ENCODE assay signal across 2 cellular contexts in the genomic region with DNA sequence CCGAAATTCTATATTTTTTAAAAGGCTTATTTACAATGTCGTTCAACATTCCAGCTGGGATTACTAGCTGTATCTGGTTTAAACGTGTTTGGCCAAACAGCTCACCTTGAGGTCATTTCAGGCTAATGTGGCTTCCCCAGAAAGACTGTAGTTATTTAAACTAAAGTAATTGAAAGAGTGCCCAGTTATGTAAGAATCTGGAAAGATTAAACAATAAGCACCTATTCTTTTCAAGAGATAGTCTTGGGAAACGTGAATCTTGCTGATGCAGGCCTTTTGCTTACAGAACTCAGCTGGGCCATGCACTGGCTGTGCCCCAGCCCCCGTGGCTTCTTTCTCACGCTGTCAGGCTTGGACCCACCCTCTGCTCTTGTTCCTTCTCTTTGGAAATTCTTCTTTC.
TF ChIP-seq lines count a peak whose summit lies in the region.

No MANE protein-coding gene starts in this region.

TF ChIP-seq in H1, 55 proteins besides CTCF, POLR2A, EP300 and RAD21:
- TF ChIP-seq, protein P1, sequence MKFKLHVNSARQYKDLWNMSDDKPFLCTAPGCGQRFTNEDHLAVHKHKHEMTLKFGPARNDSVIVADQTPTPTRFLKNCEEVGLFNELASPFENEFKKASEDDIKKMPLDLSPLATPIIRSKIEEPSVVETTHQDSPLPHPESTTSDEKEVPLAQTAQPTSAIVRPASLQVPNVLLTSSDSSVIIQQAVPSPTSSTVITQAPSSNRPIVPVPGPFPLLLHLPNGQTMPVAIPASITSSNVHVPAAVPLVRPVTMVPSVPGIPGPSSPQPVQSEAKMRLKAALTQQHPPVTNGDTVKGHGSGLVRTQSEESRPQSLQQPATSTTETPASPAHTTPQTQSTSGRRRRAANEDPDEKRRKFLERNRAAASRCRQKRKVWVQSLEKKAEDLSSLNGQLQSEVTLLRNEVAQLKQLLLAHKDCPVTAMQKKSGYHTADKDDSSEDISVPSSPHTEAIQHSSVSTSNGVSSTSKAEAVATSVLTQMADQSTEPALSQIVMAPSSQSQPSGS (IDR thresholded peaks at IDR 0.05; ENCODE audit: low read length): no peak
- peak; percentile 20; the same call in 1 of the 2 replicates for TF ChIP-seq MAFK (IDR thresholded peaks at IDR 0.05; ENCODE audit: low read depth, low read length)
TF ChIP-seq in H1: peak in this region for 1.

TF ChIP-seq in HepG2, 621 proteins besides CTCF, POLR2A, EP300 and RAD21:
- TF ChIP-seq SIX1 (CRISPR knock-in tag; IDR thresholded peaks at IDR 0.05; ENCODE audit: borderline replicate concordance) (no peak), ZNF749 (CRISPR knock-in tag; IDR thresholded peaks at IDR 0.05; ENCODE audit: borderline replicate concordance) (no peak), SAP130 (CRISPR knock-in tag; IDR thresholded peaks at IDR 0.05; ENCODE audit: low read depth) (peak; percentile 12; the same call in 1 of the 2 replicates), ATF7 (IDR thresholded peaks at IDR 0.05) (no peak), ATF7 (CRISPR knock-in tag; IDR thresholded peaks at IDR 0.05) (no peak), SOX6 (IDR thresholded peaks at IDR 0.05) (no peak), SOX6 (CRISPR knock-in tag; IDR thresholded peaks at IDR 0.05) (0 out of 2 replicates have a peak, but pooled peaks have one; percentile 16), IKZF1 (IDR thresholded peaks at IDR 0.05) (no peak), RXRA (CRISPR knock-in tag; IDR thresholded peaks at IDR 0.05) (no peak), ZNF567 (CRISPR knock-in tag; IDR thresholded peaks at IDR 0.05; ENCODE audit: borderline replicate concordance) (no peak), ZNF772 (CRISPR knock-in tag; IDR thresholded peaks at IDR 0.05) (no peak), MAFF (IDR thresholded peaks at IDR 0.05; ENCODE audit: low read depth, low read length) (peak; percentile 87), KMT2B (CRISPR knock-in tag; IDR thresholded peaks at IDR 0.05) (no peak), SP5 (CRISPR knock-in tag; IDR thresholded peaks at IDR 0.05; ENCODE audit: borderline replicate concordance, low read depth) (no peak), RXRB (CRISPR knock-in tag; IDR thresholded peaks at IDR 0.05; ENCODE audit: borderline replicate concordance) (peak; percentile 74), NFYB (CRISPR knock-in tag; IDR thresholded peaks at IDR 0.05) (no peak), SRF (IDR thresholded peaks at IDR 0.05; ENCODE audit: low read depth, low read length) (no peak), SNAPC2 (CRISPR knock-in tag; IDR thresholded peaks at IDR 0.05) (no peak), ZSCAN9 (CRISPR knock-in tag; IDR thresholded peaks at IDR 0.05; ENCODE audit: borderline replicate concordance) (no peak), RARA (CRISPR knock-in tag; IDR thresholded peaks at IDR 0.05) (peak; percentile 39; the same call in 1 of the 2 replicates), NR2F2 (IDR thresholded peaks at IDR 0.05; ENCODE audit: borderline replicate concordance, low read depth) (no peak), NR3C1 (CRISPR knock-in tag; IDR thresholded peaks at IDR 0.05) (no peak), MAFK (conservative IDR thresholded peaks at IDR 0.05 in 1 of 2, IDR thresholded peaks at IDR 0.05 in 1 of 2; ENCODE audit: low read length in 2 of 2) (peak; percentile 87 to 91), TAF15 (IDR thresholded peaks at IDR 0.05; ENCODE audit: low read depth, low read length, poor library complexity, severe bottlenecking) (no peak)
- TF ChIP-seq, protein P2, sequence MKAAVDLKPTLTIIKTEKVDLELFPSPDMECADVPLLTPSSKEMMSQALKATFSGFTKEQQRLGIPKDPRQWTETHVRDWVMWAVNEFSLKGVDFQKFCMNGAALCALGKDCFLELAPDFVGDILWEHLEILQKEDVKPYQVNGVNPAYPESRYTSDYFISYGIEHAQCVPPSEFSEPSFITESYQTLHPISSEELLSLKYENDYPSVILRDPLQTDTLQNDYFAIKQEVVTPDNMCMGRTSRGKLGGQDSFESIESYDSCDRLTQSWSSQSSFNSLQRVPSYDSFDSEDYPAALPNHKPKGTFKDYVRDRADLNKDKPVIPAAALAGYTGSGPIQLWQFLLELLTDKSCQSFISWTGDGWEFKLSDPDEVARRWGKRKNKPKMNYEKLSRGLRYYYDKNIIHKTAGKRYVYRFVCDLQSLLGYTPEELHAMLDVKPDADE (CRISPR knock-in tag; IDR thresholded peaks at IDR 0.05): no peak
- TF ChIP-seq, protein P3, sequence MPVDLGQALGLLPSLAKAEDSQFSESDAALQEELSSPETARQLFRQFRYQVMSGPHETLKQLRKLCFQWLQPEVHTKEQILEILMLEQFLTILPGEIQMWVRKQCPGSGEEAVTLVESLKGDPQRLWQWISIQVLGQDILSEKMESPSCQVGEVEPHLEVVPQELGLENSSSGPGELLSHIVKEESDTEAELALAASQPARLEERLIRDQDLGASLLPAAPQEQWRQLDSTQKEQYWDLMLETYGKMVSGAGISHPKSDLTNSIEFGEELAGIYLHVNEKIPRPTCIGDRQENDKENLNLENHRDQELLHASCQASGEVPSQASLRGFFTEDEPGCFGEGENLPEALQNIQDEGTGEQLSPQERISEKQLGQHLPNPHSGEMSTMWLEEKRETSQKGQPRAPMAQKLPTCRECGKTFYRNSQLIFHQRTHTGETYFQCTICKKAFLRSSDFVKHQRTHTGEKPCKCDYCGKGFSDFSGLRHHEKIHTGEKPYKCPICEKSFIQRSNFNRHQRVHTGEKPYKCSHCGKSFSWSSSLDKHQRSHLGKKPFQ (CRISPR knock-in tag; IDR thresholded peaks at IDR 0.05; ENCODE audit: insufficient replicate concordance): no peak
- TF ChIP-seq, protein P4, sequence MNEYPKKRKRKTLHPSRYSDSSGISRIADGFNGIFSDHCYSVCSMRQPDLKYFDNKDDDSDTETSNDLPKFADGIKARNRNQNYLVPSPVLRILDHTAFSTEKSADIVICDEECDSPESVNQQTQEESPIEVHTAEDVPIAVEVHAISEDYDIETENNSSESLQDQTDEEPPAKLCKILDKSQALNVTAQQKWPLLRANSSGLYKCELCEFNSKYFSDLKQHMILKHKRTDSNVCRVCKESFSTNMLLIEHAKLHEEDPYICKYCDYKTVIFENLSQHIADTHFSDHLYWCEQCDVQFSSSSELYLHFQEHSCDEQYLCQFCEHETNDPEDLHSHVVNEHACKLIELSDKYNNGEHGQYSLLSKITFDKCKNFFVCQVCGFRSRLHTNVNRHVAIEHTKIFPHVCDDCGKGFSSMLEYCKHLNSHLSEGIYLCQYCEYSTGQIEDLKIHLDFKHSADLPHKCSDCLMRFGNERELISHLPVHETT (CRISPR knock-in tag; conservative IDR thresholded peaks at IDR 0.05): no peak
- TF ChIP-seq, protein P5, sequence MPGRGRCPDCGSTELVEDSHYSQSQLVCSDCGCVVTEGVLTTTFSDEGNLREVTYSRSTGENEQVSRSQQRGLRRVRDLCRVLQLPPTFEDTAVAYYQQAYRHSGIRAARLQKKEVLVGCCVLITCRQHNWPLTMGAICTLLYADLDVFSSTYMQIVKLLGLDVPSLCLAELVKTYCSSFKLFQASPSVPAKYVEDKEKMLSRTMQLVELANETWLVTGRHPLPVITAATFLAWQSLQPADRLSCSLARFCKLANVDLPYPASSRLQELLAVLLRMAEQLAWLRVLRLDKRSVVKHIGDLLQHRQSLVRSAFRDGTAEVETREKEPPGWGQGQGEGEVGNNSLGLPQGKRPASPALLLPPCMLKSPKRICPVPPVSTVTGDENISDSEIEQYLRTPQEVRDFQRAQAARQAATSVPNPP (CRISPR knock-in tag; IDR thresholded peaks at IDR 0.05): no peak
- TF ChIP-seq, protein P6, sequence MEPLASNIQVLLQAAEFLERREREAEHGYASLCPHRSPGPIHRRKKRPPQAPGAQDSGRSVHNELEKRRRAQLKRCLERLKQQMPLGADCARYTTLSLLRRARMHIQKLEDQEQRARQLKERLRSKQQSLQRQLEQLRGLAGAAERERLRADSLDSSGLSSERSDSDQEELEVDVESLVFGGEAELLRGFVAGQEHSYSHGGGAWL (CRISPR knock-in tag; IDR thresholded peaks at IDR 0.05): no peak
- TF ChIP-seq, protein P7, sequence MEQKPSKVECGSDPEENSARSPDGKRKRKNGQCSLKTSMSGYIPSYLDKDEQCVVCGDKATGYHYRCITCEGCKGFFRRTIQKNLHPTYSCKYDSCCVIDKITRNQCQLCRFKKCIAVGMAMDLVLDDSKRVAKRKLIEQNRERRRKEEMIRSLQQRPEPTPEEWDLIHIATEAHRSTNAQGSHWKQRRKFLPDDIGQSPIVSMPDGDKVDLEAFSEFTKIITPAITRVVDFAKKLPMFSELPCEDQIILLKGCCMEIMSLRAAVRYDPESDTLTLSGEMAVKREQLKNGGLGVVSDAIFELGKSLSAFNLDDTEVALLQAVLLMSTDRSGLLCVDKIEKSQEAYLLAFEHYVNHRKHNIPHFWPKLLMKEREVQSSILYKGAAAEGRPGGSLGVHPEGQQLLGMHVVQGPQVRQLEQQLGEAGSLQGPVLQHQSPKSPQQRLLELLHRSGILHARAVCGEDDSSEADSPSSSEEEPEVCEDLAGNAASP (CRISPR knock-in tag; IDR thresholded peaks at IDR 0.05; ENCODE audit: borderline replicate concordance): peak; percentile 80; the same call in 1 of the 2 replicates
- TF ChIP-seq, protein P8, sequence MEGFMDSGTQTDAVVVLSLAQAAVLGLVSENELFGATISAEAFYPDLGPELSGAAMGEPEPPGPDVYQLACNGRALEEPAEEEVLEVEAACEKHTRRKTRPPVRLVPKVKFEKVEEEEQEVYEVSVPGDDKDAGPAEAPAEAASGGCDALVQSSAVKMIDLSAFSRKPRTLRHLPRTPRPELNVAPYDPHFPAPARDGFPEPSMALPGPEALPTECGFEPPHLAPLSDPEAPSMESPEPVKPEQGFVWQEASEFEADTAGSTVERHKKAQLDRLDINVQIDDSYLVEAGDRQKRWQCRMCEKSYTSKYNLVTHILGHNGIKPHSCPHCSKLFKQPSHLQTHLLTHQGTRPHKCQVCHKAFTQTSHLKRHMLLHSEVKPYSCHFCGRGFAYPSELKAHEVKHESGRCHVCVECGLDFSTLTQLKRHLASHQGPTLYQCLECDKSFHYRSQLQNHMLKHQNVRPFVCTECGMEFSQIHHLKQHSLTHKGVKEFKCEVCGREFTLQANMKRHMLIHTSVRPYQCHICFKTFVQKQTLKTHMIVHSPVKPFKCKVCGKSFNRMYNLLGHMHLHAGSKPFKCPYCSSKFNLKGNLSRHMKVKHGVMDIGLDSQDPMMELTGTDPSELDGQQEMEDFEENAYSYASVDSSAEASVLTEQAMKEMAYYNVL (CRISPR knock-in tag; IDR thresholded peaks at IDR 0.05; ENCODE audit: borderline replicate concordance): no peak
